10 cellular contexts compared by ENCODE assay signal in the genomic region with DNA sequence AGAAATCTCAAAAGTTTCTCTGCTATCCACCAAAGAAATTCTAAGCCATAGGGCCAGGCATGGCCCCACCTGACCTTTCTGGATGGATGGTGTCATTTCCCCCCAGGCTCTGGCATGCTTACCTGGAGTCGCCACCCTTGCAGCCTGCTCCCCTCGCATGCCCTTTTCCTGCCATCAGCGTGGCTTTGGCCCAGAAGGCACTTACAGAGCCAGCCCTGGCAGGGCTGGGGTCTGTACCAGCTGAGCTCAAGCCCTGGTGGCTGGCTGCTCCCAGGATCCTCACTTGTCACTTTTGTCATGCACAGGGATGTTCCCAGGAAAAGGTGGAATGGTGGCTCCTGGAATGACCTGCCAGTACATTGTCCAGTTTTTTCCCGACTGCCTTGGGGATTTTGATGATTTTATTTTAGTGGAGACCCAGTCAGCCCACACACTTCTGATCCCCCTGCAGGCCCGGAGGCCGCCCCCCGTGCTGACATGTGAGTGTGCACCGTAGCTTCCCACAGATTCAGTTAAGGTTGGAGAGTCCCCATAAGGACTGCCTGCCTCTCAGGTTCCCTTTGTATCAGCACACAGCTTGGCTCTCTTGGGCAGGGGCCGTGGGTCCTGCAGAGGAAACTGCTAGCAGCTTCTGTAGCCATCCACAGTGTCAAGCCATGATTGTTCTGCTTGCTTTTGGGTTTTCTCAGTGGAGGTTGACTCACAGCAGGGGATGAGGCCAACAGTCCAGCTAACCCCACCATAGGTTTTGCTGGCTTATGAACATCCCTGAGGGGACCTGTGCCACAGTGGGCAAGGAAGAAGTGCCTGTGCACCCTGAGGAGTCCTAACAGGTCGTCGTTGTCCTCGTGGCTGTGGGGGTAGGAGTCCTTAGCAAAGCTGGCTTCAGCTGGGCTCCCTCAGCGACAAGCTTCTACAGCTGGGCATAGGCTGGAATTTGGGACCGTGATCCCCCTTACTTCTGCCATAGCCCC. TPM values are rescaled to one million over a fixed set of nuclear protein-coding genes. Genes with fewer than 3 reads are reported as not detected.
DNase-seq lines count a peak whose midpoint lies in the region; ATAC-seq, FAIRE-seq and TF ChIP-seq lines count a peak whose summit lies in the region.
"Had no signal": no experiment of that assay in that cellular context is flagged by ENCODE, and none has a peak within 500 bp of the region (broad histone marks: within the 10 kb centered on the region; RNA-seq: fewer than 3 reads in every experiment).

No MANE protein-coding gene starts in this region.

- H3K36me3 Mint-ChIP-seq in activated naive CD4-positive, alpha-beta T cell treated with anti-CD3 and anti-CD28 coated beads, Interleukin-2, amount 10 ng/mL, durations not matched to agents 7 days and 5 days: peaks cover 3% of the 10 kb centered on the region
- peaks cover 6% of the 10 kb centered on the region for H3K36me3 Mint-ChIP-seq in activated CD4-positive, alpha-beta memory T cell treated with anti-CD3 and anti-CD28 coated beads for 36 hours

- peaks cover 5% of the 10 kb centered on the region for H3K27me3 Mint-ChIP-seq in activated naive CD4-positive, alpha-beta T cell treated with anti-CD3 and anti-CD28 coated beads, Interleukin-2, amount 10 ng/mL, durations not matched to agents 7 days and 5 days
- H3K27me3 Mint-ChIP-seq in activated CD4-positive, alpha-beta memory T cell treated with anti-CD3 and anti-CD28 coated beads for 36 hours: no peaks in the 10 kb centered on the region

- H4K20me1 ChIP-seq in HepG2 (ENCODE audit: insufficient read depth, low read length): no peaks in the 10 kb centered on the region

- FAIRE-seq in HepG2 (lab: Jason Lieb, UNC): no peak

- TF ChIP-seq EP300 in HepG2 (IDR thresholded peaks at IDR 0.05; ENCODE audit: low read depth in 2 of 2, low read length in 2 of 2) (no peak), HepG2 (CRISPR knock-in tag; IDR thresholded peaks at IDR 0.05; ENCODE audit: borderline replicate concordance) (no peak), upper lobe of left lung (IDR thresholded peaks at IDR 0.05) (no peak)

- TF ChIP-seq POLR2A in HepG2 (IDR thresholded peaks at IDR 0.05; ENCODE audit: insufficient read depth in 1 of 2, low read depth in 2 of 2, low read length in 2 of 2): no peak
- no peak for TF ChIP-seq POLR2A in upper lobe of left lung (IDR thresholded peaks at IDR 0.05)

- H3K27ac ChIP-seq in HepG2 (ENCODE audit: extremely low read length, insufficient read depth, low read length) (peak overlapping the region; percentile 18), upper lobe of left lung (no peak overlapping the region)

- 29% methylated on average over 7 of the region's 14 CpGs for WGBS in HepG2 (ENCODE audit: low lambda C conversion rate)
- 89 to 91% methylated on average over 11 to 12 of the region's 14 CpGs for WGBS in upper lobe of left lung, 2 donors

- peak overlapping the region; percentile 9 for H3K4me3 Mint-ChIP-seq in activated naive CD4-positive, alpha-beta T cell treated with anti-CD3 and anti-CD28 coated beads, Interleukin-2, amount 10 ng/mL, durations not matched to agents 7 days and 5 days
- no peak overlapping the region for H3K4me3 Mint-ChIP-seq in activated CD4-positive, alpha-beta memory T cell treated with anti-CD3 and anti-CD28 coated beads for 36 hours

- no peaks in the 10 kb centered on the region for H3K79me2 ChIP-seq in HepG2 (ENCODE audit: insufficient read depth, low read length)

- peaks cover 16% of the 10 kb centered on the region for H3K9me3 Mint-ChIP-seq in activated naive CD4-positive, alpha-beta T cell treated with anti-CD3 and anti-CD28 coated beads, Interleukin-2, amount 10 ng/mL, durations not matched to agents 7 days and 5 days
- H3K9me3 Mint-ChIP-seq in activated CD4-positive, alpha-beta memory T cell treated with anti-CD3 and anti-CD28 coated beads for 36 hours: peaks cover 19% of the 10 kb centered on the region

- H3K9me3 ChIP-seq in HepG2 (ENCODE audit: low read length) (no peaks in the 10 kb centered on the region), upper lobe of left lung (peaks cover 0 to 9% (median 0%) of the 10 kb centered on the region in 4 donors)

- no peak for TF ChIP-seq RAD21 in HepG2 (CRISPR knock-in tag; IDR thresholded peaks at IDR 0.05)

- no peak overlapping the region for H3K9ac ChIP-seq in HepG2 (ENCODE audit: insufficient read depth, low read depth, low read length)

- TF ChIP-seq CTCF in HepG2 (CRISPR knock-in tag; IDR thresholded peaks at IDR 0.05): no peak
- TF ChIP-seq CTCF in upper lobe of left lung (IDR thresholded peaks at IDR 0.05): no peak

- CTCF ChIA-PET in activated naive CD4-positive, alpha-beta T cell treated with anti-CD3 and anti-CD28 coated beads, Interleukin-2, amount 10 ng/mL, durations not matched to agents 7 days and 5 days (lab: Charles Lee): no interaction called here
- CTCF ChIA-PET in activated CD4-positive, alpha-beta memory T cell treated with anti-CD3 and anti-CD28 coated beads for 36 hours (lab: Charles Lee): no interaction called here
- CTCF ChIA-PET in HepG2 (lab: Yijun Ruan, JAX; ENCODE audit: low intra/inter-chr PET ratio, low total read pairs): no interaction called here

- H3K36me3 ChIP-seq in HepG2 (replicated peaks in 1 of 2; ENCODE audit: control insufficient read depth in 1 of 2, insufficient read depth in 2 of 2, low read length in 2 of 2) (no peaks in the 10 kb centered on the region), upper lobe of left lung (no peaks in the 10 kb centered on the region)

- H3K4me3 ChIP-seq in HepG2 (replicated peaks in 1 of 3; ENCODE audit: insufficient read depth in 1 of 3, low read depth in 2 of 3, low read length in 3 of 3) (no peak overlapping the region), upper lobe of left lung (no peak overlapping the region)
- H3K4me3 ChIP-seq: mucosa of descending colon had no signal

- H3K27me3 ChIP-seq in HepG2 (ENCODE audit: control insufficient read depth in 1 of 2, insufficient read depth in 2 of 2, low read length in 2 of 2) (peaks cover 0 to under 1% of the 10 kb centered on the region in 2 experiments; a peak in 1 of 5 replicates), upper lobe of left lung (no peaks in the 10 kb centered on the region)

- intact Hi-C loops in activated CD4-positive, alpha-beta memory T cell treated with anti-CD3 and anti-CD28 coated beads for 36 hours (cut with micrococcal nuclease): no loop called here
- intact Hi-C loops in HepG2 (cut with micrococcal nuclease; ENCODE audit: unreplicated experiment): no loop called here

- H3K27ac Mint-ChIP-seq in activated naive CD4-positive, alpha-beta T cell treated with anti-CD3 and anti-CD28 coated beads, Interleukin-2, amount 10 ng/mL, durations not matched to agents 7 days and 5 days: peak overlapping the region; percentile 69
- peak overlapping the region; percentile 36 for H3K27ac Mint-ChIP-seq in activated CD4-positive, alpha-beta memory T cell treated with anti-CD3 and anti-CD28 coated beads for 36 hours

- H3K4me2 ChIP-seq in HepG2 (ENCODE audit: low read depth, low read length): no peak overlapping the region

- no peaks in the 10 kb centered on the region for H3K4me1 Mint-ChIP-seq in activated naive CD4-positive, alpha-beta T cell treated with anti-CD3 and anti-CD28 coated beads, Interleukin-2, amount 10 ng/mL, durations not matched to agents 7 days and 5 days
- H3K4me1 Mint-ChIP-seq in activated CD4-positive, alpha-beta memory T cell treated with anti-CD3 and anti-CD28 coated beads for 36 hours (ENCODE audit: low read depth): no peaks in the 10 kb centered on the region

- in situ Hi-C loops in HepG2 (cut with HindIII; ENCODE audit: extremely low pct_ligation_motif_present, low pct_unique_long_range_greater_than_20kb): no loop called here

- peak; percentile 75 for ATAC-seq in HepG2
- ATAC-seq in upper lobe of left lung (ENCODE audit: low FRiP score in 2 of 2): peak; percentile 26 to 35

- no TSS peak for BruUV-seq in HepG2 (replicated peaks; lab: Mats Ljungman, UMichigan)

- peak; percentile 37 for DNase-seq in activated naive CD4-positive, alpha-beta T cell treated with anti-CD3 and anti-CD28 coated beads, Interleukin-2, amount 10 ng/mL, durations not matched to agents 7 days and 5 days
- no peak for DNase-seq in activated naive CD4-positive, alpha-beta T cell treated with anti-CD3 and anti-CD28 coated beads, Interleukin-2, amount 50 U/mL, for 16 hours
- DNase-seq in activated CD4-positive, alpha-beta memory T cell treated with anti-CD3 and anti-CD28 coated beads for 36 hours: no peak
- DNase-seq in HepG2 (ENCODE audit: low spot score) (no peak), upper lobe of left lung (peak in 1 of 2 donors; percentile 49), ecto neural progenitor cell (ENCODE audit: low spot score) (no peak), NCI-H2196 treated with DMSO at 0.1 percent for 48 hours (lab: John Stamatoyannopoulos, UW; ENCODE audit: unreplicated experiment) (no peak)
- DNase-seq in stimulated activated naive CD4-positive, alpha-beta T cell (lab: John Stamatoyannopoulos, UW): no peak
- DNase-seq: activated CD4-positive, alpha-beta T cell treated with anti-CD3 and anti-CD28 coated beads for 4 hours had no signal

- no peak overlapping the region for H2AFZ ChIP-seq in HepG2 (ENCODE audit: low read length)

- POLR2A ChIA-PET in activated CD4-positive, alpha-beta memory T cell treated with anti-CD3 and anti-CD28 coated beads for 36 hours (lab: Charles Lee): no interaction called here
- POLR2A ChIA-PET in HepG2 (lab: Yijun Ruan, JAX): interaction anchor here (1.5 kb wide), 1 partner anchor 262 kb away, joined by 5 read pairs; the partner anchor contains the start of gene XYLB

- H3K4me1 ChIP-seq in HepG2 (ENCODE audit: insufficient read depth, low read length) (no peaks in the 10 kb centered on the region), upper lobe of left lung (no peaks in the 10 kb centered on the region)

RNA-seq across cellular contexts. Expression of gene DLEC1, which starts 46.2 kb away (rescaled TPM):
- total RNA-seq in activated CD4-positive, alpha-beta memory T cell treated with anti-CD3 and anti-CD28 coated beads for 36 hours: 1 to 10 TPM in 1 of 2 experiments, under 1 TPM in 1; 0.70 to 1.1 TPM
- total RNA-seq in HepG2 (2016; rRNA removed; fragmentation: Illumina TruSeq; extraction: Trizol): not detected in 2 replicates
- not detected in 2 replicates for total RNA-seq in HepG2 (2016; cell fraction: cytosol; rRNA removed; fragmentation: Illumina TruSeq; extraction: Trizol; ENCODE audit: low read depth)
- total RNA-seq in HepG2 (2016; cell fraction: insoluble cytoplasmic fraction; rRNA removed; fragmentation: Illumina TruSeq; extraction: Trizol): not detected in 2 replicates
- total RNA-seq in HepG2 (2016; cell fraction: membrane; rRNA removed; fragmentation: Illumina TruSeq; extraction: Trizol): not detected in 2 replicates
- total RNA-seq in HepG2 (2016; cell fraction: nucleus; rRNA removed; fragmentation: Illumina TruSeq; extraction: Trizol): not detected in 2 replicates
- 0.09 and 0.13 TPM in 2 replicates for polyA plus RNA-seq in HepG2 (2011; rRNA removed)
- 0.01 TPM in 1 of 2 replicates, not detected in the other for polyA plus RNA-seq in HepG2 (2011; cell fraction: cytosol; rRNA removed)
- polyA plus RNA-seq in HepG2 (2011; cell fraction: nucleus; rRNA removed): 0.56 and 0.99 TPM in 2 replicates
- polyA plus RNA-seq in HepG2 (2012): 0.47 and 0.54 TPM in 2 replicates
- not detected in 2 replicates for polyA plus RNA-seq in HepG2 (2016; cell fraction: cytosol; fragmentation: Illumina TruSeq; extraction: Trizol; ENCODE audit: low read depth)
- not detected in 2 replicates for polyA plus RNA-seq in HepG2 (2016; cell fraction: insoluble cytoplasmic fraction; fragmentation: Illumina TruSeq; extraction: Trizol; ENCODE audit: low read depth)
- polyA plus RNA-seq in HepG2 (2016; cell fraction: membrane; fragmentation: Illumina TruSeq; extraction: Trizol; ENCODE audit: low read depth): not detected in 2 replicates
- not detected in 2 replicates for polyA plus RNA-seq in HepG2 (2016; cell fraction: nucleus; fragmentation: Illumina TruSeq; extraction: Trizol; ENCODE audit: insufficient read depth, low read depth)
- 0.40 TPM in 1 of 2 replicates, not detected in the other for polyA minus RNA-seq in HepG2 (2011; rRNA and poly(A)+ RNA removed; ENCODE audit: low replicate concordance)
- not detected in 2 replicates for polyA minus RNA-seq in HepG2 (2011; cell fraction: cytosol; rRNA and poly(A)+ RNA removed)
- 0.77 and 0.99 TPM in 2 replicates for polyA minus RNA-seq in HepG2 (2011; cell fraction: nucleus; rRNA and poly(A)+ RNA removed)
- 10 to 100 TPM in 3 of 6 donors, 1 to 10 TPM in 3; 2.3 to 34.8 (median 14.3) TPM for total RNA-seq in upper lobe of left lung

RNA-seq across cellular contexts. Expression of gene ACAA1, which starts 51.7 kb away (rescaled TPM):
- 10 to 100 TPM; 55.5 to 57.7 TPM for total RNA-seq in activated CD4-positive, alpha-beta memory T cell treated with anti-CD3 and anti-CD28 coated beads for 36 hours
- total RNA-seq in HepG2 (2016; rRNA removed; fragmentation: Illumina TruSeq; extraction: Trizol) (60.8 and 107 TPM in 2 replicates), upper lobe of left lung (100 to 1,000 TPM in 4 of 6 donors, 10 to 100 TPM in 2; 67.1 to 170 (median 116) TPM)
- total RNA-seq in HepG2 (2016; cell fraction: cytosol; rRNA removed; fragmentation: Illumina TruSeq; extraction: Trizol; ENCODE audit: low read depth): 27.5 and 27.8 TPM in 2 replicates
- total RNA-seq in HepG2 (2016; cell fraction: insoluble cytoplasmic fraction; rRNA removed; fragmentation: Illumina TruSeq; extraction: Trizol): 63.4 and 105 TPM in 2 replicates
- total RNA-seq in HepG2 (2016; cell fraction: membrane; rRNA removed; fragmentation: Illumina TruSeq; extraction: Trizol): 52.7 and 55.5 TPM in 2 replicates
- total RNA-seq in HepG2 (2016; cell fraction: nucleus; rRNA removed; fragmentation: Illumina TruSeq; extraction: Trizol): 75.4 and 87.9 TPM in 2 replicates
- 188 and 221 TPM in 2 replicates for polyA plus RNA-seq in HepG2 (2011; rRNA removed)
- 169 and 202 TPM in 2 replicates for polyA plus RNA-seq in HepG2 (2011; cell fraction: cytosol; rRNA removed)
- 588 and 662 TPM in 2 replicates for polyA plus RNA-seq in HepG2 (2011; cell fraction: nucleus; rRNA removed)
- polyA plus RNA-seq in HepG2 (2012): 125 and 170 TPM in 2 replicates
- polyA plus RNA-seq in HepG2 (2016; cell fraction: cytosol; fragmentation: Illumina TruSeq; extraction: Trizol; ENCODE audit: low read depth): 44.3 and 47.9 TPM in 2 replicates
- polyA plus RNA-seq in HepG2 (2016; cell fraction: insoluble cytoplasmic fraction; fragmentation: Illumina TruSeq; extraction: Trizol; ENCODE audit: low read depth): 240 and 247 TPM in 2 replicates
- polyA plus RNA-seq in HepG2 (2016; cell fraction: membrane; fragmentation: Illumina TruSeq; extraction: Trizol; ENCODE audit: low read depth): 62.9 and 66.6 TPM in 2 replicates
- polyA plus RNA-seq in HepG2 (2016; cell fraction: nucleus; fragmentation: Illumina TruSeq; extraction: Trizol; ENCODE audit: insufficient read depth, low read depth): 290 and 311 TPM in 2 replicates
- polyA minus RNA-seq in HepG2 (2011; rRNA and poly(A)+ RNA removed; ENCODE audit: low replicate concordance): 57.0 and 213 TPM in 2 replicates
- polyA minus RNA-seq in HepG2 (2011; cell fraction: cytosol; rRNA and poly(A)+ RNA removed): 80.2 and 80.3 TPM in 2 replicates
- 241 and 244 TPM in 2 replicates for polyA minus RNA-seq in HepG2 (2011; cell fraction: nucleus; rRNA and poly(A)+ RNA removed)

RNA-seq across cellular contexts. Expression of gene MYD88, which starts 53.2 kb away (rescaled TPM):
- total RNA-seq in activated CD4-positive, alpha-beta memory T cell treated with anti-CD3 and anti-CD28 coated beads for 36 hours: 10 to 100 TPM; 32.3 to 34.8 TPM
- 7.6 and 14.5 TPM in 2 replicates for total RNA-seq in HepG2 (2016; rRNA removed; fragmentation: Illumina TruSeq; extraction: Trizol)
- 2.5 and 3.5 TPM in 2 replicates for total RNA-seq in HepG2 (2016; cell fraction: cytosol; rRNA removed; fragmentation: Illumina TruSeq; extraction: Trizol; ENCODE audit: low read depth)
- 7.2 and 14.6 TPM in 2 replicates for total RNA-seq in HepG2 (2016; cell fraction: insoluble cytoplasmic fraction; rRNA removed; fragmentation: Illumina TruSeq; extraction: Trizol)
- total RNA-seq in HepG2 (2016; cell fraction: membrane; rRNA removed; fragmentation: Illumina TruSeq; extraction: Trizol): 6.0 and 6.5 TPM in 2 replicates
- 9.8 and 11.0 TPM in 2 replicates for total RNA-seq in HepG2 (2016; cell fraction: nucleus; rRNA removed; fragmentation: Illumina TruSeq; extraction: Trizol)
- 32.7 and 36.6 TPM in 2 replicates for polyA plus RNA-seq in HepG2 (2011; rRNA removed)
- polyA plus RNA-seq in HepG2 (2011; cell fraction: cytosol; rRNA removed): 31.0 and 32.2 TPM in 2 replicates
- 53.7 and 60.9 TPM in 2 replicates for polyA plus RNA-seq in HepG2 (2011; cell fraction: nucleus; rRNA removed)
- polyA plus RNA-seq in HepG2 (2012): 19.9 and 22.6 TPM in 2 replicates
- 2.8 and 2.9 TPM in 2 replicates for polyA plus RNA-seq in HepG2 (2016; cell fraction: cytosol; fragmentation: Illumina TruSeq; extraction: Trizol; ENCODE audit: low read depth)
- 51.1 and 57.2 TPM in 2 replicates for polyA plus RNA-seq in HepG2 (2016; cell fraction: insoluble cytoplasmic fraction; fragmentation: Illumina TruSeq; extraction: Trizol; ENCODE audit: low read depth)
- 9.0 and 9.6 TPM in 2 replicates for polyA plus RNA-seq in HepG2 (2016; cell fraction: membrane; fragmentation: Illumina TruSeq; extraction: Trizol; ENCODE audit: low read depth)
- 48.1 and 53.6 TPM in 2 replicates for polyA plus RNA-seq in HepG2 (2016; cell fraction: nucleus; fragmentation: Illumina TruSeq; extraction: Trizol; ENCODE audit: insufficient read depth, low read depth)
- 15.6 and 54.6 TPM in 2 replicates for polyA minus RNA-seq in HepG2 (2011; rRNA and poly(A)+ RNA removed; ENCODE audit: low replicate concordance)
- polyA minus RNA-seq in HepG2 (2011; cell fraction: cytosol; rRNA and poly(A)+ RNA removed): 19.7 and 21.8 TPM in 2 replicates
- 13.9 and 15.8 TPM in 2 replicates for polyA minus RNA-seq in HepG2 (2011; cell fraction: nucleus; rRNA and poly(A)+ RNA removed)
- 100 to 1,000 TPM in 2 of 6 donors, 10 to 100 TPM in 4; 38.1 to 116 (median 83.3) TPM for total RNA-seq in upper lobe of left lung

RNA-seq across cellular contexts. Expression of gene PLCD1, which starts 55.8 kb away (rescaled TPM):
- 10 to 100 TPM; 17.3 to 17.6 TPM for total RNA-seq in activated CD4-positive, alpha-beta memory T cell treated with anti-CD3 and anti-CD28 coated beads for 36 hours
- total RNA-seq in HepG2 (2016; rRNA removed; fragmentation: Illumina TruSeq; extraction: Trizol) (10.1 and 11.4 TPM in 2 replicates), upper lobe of left lung (10 to 100 TPM; 20.8 to 80.1 (median 36.1) TPM)
- total RNA-seq in HepG2 (2016; cell fraction: cytosol; rRNA removed; fragmentation: Illumina TruSeq; extraction: Trizol; ENCODE audit: low read depth): 2.1 and 3.6 TPM in 2 replicates
- 9.3 and 12.3 TPM in 2 replicates for total RNA-seq in HepG2 (2016; cell fraction: insoluble cytoplasmic fraction; rRNA removed; fragmentation: Illumina TruSeq; extraction: Trizol)
- total RNA-seq in HepG2 (2016; cell fraction: membrane; rRNA removed; fragmentation: Illumina TruSeq; extraction: Trizol): 4.6 and 5.7 TPM in 2 replicates
- total RNA-seq in HepG2 (2016; cell fraction: nucleus; rRNA removed; fragmentation: Illumina TruSeq; extraction: Trizol): 8.0 and 8.9 TPM in 2 replicates
- 12.4 and 12.8 TPM in 2 replicates for polyA plus RNA-seq in HepG2 (2011; rRNA removed)
- polyA plus RNA-seq in HepG2 (2011; cell fraction: cytosol; rRNA removed): 7.2 and 10.7 TPM in 2 replicates
- polyA plus RNA-seq in HepG2 (2011; cell fraction: nucleus; rRNA removed): 30.9 and 33.2 TPM in 2 replicates
- polyA plus RNA-seq in HepG2 (2012): 10.6 and 11.1 TPM in 2 replicates
- 2.2 and 2.7 TPM in 2 replicates for polyA plus RNA-seq in HepG2 (2016; cell fraction: cytosol; fragmentation: Illumina TruSeq; extraction: Trizol; ENCODE audit: low read depth)
- polyA plus RNA-seq in HepG2 (2016; cell fraction: insoluble cytoplasmic fraction; fragmentation: Illumina TruSeq; extraction: Trizol; ENCODE audit: low read depth): 6.8 and 9.0 TPM in 2 replicates
- polyA plus RNA-seq in HepG2 (2016; cell fraction: membrane; fragmentation: Illumina TruSeq; extraction: Trizol; ENCODE audit: low read depth): 3.9 and 5.6 TPM in 2 replicates
- polyA plus RNA-seq in HepG2 (2016; cell fraction: nucleus; fragmentation: Illumina TruSeq; extraction: Trizol; ENCODE audit: insufficient read depth, low read depth): 13.4 and 22.2 TPM in 2 replicates
- 2.2 and 34.5 TPM in 2 replicates for polyA minus RNA-seq in HepG2 (2011; rRNA and poly(A)+ RNA removed; ENCODE audit: low replicate concordance)
- polyA minus RNA-seq in HepG2 (2011; cell fraction: cytosol; rRNA and poly(A)+ RNA removed): 11.5 and 15.0 TPM in 2 replicates
- 8.4 and 11.8 TPM in 2 replicates for polyA minus RNA-seq in HepG2 (2011; cell fraction: nucleus; rRNA and poly(A)+ RNA removed)
